In genomic region chr2:135151615-135152014, GRCh38 we compare ENCODE assay signal across 23 cellular contexts.
A peak's percentile ranks its signal among the peaks of the same experiment; 100 is the strongest.
DNase-seq lines count a peak whose midpoint lies in the region; ATAC-seq and TF ChIP-seq lines count a peak whose summit lies in the region.
"Had no signal": no experiment of that assay in that cellular context is flagged by ENCODE, and none has a peak within 500 bp of the region (broad histone marks: within the 10 kb centered on the region; RNA-seq: fewer than 3 reads in every experiment).

No MANE protein-coding gene starts in this region.

- no peaks in the 10 kb centered on the region for H3K79me2 ChIP-seq in mesendoderm (ENCODE audit: control insufficient read depth, insufficient read depth, low read length)

- H2AK5ac ChIP-seq in mesendoderm (ENCODE audit: low read length), result no peak overlapping the region

- peaks cover 72% of the 10 kb centered on the region for H3K36me3 Mint-ChIP-seq in activated T-helper 17 cell treated with anti-CD3 and anti-CD28 coated beads, Interleukin-2, amount 50 U/mL, for 72 hours (ENCODE audit: low read depth)

- TF ChIP-seq CTCF in right atrium auricular region (IDR thresholded peaks at IDR 0.05) (no peak), uterus (IDR thresholded peaks at IDR 0.05) (no peak)

- H3K79me1 ChIP-seq in mesendoderm (ENCODE audit: low read length), result no peaks in the 10 kb centered on the region

- H3K4me1 ChIP-seq in right atrium auricular region (peaks cover 0 to 7% of the 10 kb centered on the region in 2 donors), mesendoderm (ENCODE audit: control insufficient read depth, low read depth, low read length) (no peaks in the 10 kb centered on the region), uterus (no peaks in the 10 kb centered on the region)

- H4K8ac ChIP-seq in mesendoderm (ENCODE audit: low read depth, low read length), result no peak overlapping the region

- H2BK120ac ChIP-seq in mesendoderm (ENCODE audit: low read depth, low read length), result no peak overlapping the region

- H3K36me3 ChIP-seq in right atrium auricular region (peaks cover 62% of the 10 kb centered on the region), mesendoderm (ENCODE audit: control insufficient read depth, insufficient read depth, low read length) (peaks cover 2% of the 10 kb centered on the region), uterus (no peaks in the 10 kb centered on the region)

- no peaks in the 10 kb centered on the region for H3K27me3 ChIP-seq in right atrium auricular region
- H3K27me3 ChIP-seq in mesendoderm (ENCODE audit: insufficient read depth, low read length, poor library complexity), result no peaks in the 10 kb centered on the region
- H3K27me3 ChIP-seq in uterus, result no peaks in the 10 kb centered on the region

- H3K27ac Mint-ChIP-seq in activated T-helper 17 cell treated with anti-CD3 and anti-CD28 coated beads, Interleukin-2, amount 50 U/mL, for 72 hours, result peak overlapping the region; percentile 21
- H3K27ac Mint-ChIP-seq: H9 had no signal

- ATAC-seq in Right ventricle myocardium inferior, result peak; percentile 31
- no peak for ATAC-seq in activated T-helper 17 cell treated with anti-CD3 and anti-CD28 coated beads, Interleukin-2, amount 50 U/mL, for 72 hours (replicated peaks)

- no peaks in the 10 kb centered on the region for H3K9me3 Mint-ChIP-seq in activated T-helper 17 cell treated with anti-CD3 and anti-CD28 coated beads, Interleukin-2, amount 50 U/mL, for 72 hours
- H3K9me3 Mint-ChIP-seq: H9 had no signal

- no peak overlapping the region for H3K23ac ChIP-seq in mesendoderm (ENCODE audit: low read length)

- TF ChIP-seq POLR2A in uterus (IDR thresholded peaks at IDR 0.05), result no peak

- intact Hi-C loops in Right ventricle myocardium inferior (cut with DNase I) (no loop called here), uterus (cut with DNase I; ENCODE audit: low total_unique reads) (no loop called here)

- no peak overlapping the region for H3K4me2 ChIP-seq in mesendoderm (ENCODE audit: low read length)
- H3K4me2 ChIP-seq: KMS-11 had no signal

- no peak overlapping the region for H3K4me3 Mint-ChIP-seq in activated T-helper 17 cell treated with anti-CD3 and anti-CD28 coated beads, Interleukin-2, amount 50 U/mL, for 72 hours
- H3K4me3 Mint-ChIP-seq: H9 had no signal

- H3K4me3 ChIP-seq in right atrium auricular region, result no peak overlapping the region
- H3K4me3 ChIP-seq in mesendoderm (ENCODE audit: low read length), result no peak overlapping the region
- no peak overlapping the region for H3K4me3 ChIP-seq in uterus

- H3K9ac ChIP-seq in mesendoderm (ENCODE audit: low read length), result no peak overlapping the region
- H3K9ac ChIP-seq: KMS-11 had no signal

- no peaks in the 10 kb centered on the region for H3K27me3 Mint-ChIP-seq in activated T-helper 17 cell treated with anti-CD3 and anti-CD28 coated beads, Interleukin-2, amount 50 U/mL, for 72 hours

- no peak overlapping the region for H3K56ac ChIP-seq in mesendoderm (ENCODE audit: low read length)

- H3K18ac ChIP-seq in mesendoderm (ENCODE audit: low read length), result no peak overlapping the region

- WGBS in mesendoderm (ENCODE audit: extremely low coverage, insufficient coverage, low lambda C conversion rate), result no CpG with 5 or more reads among the region's 3 CpGs

- H3K9me3 ChIP-seq in right atrium auricular region (no peaks in the 10 kb centered on the region), uterus (no peaks in the 10 kb centered on the region)

- H4K5ac ChIP-seq in mesendoderm (ENCODE audit: low read length), result no peak overlapping the region

- H2BK5ac ChIP-seq in mesendoderm (ENCODE audit: low read length), result no peak overlapping the region

- no peak overlapping the region for H3K27ac ChIP-seq in right atrium auricular region
- no peak overlapping the region for H3K27ac ChIP-seq in mesendoderm (ENCODE audit: low read depth, low read length)
- no peak overlapping the region for H3K27ac ChIP-seq in uterus
- H3K27ac ChIP-seq: HL-60, KMS-11, RWPE1 had no signal

- H3K4me1 Mint-ChIP-seq in activated T-helper 17 cell treated with anti-CD3 and anti-CD28 coated beads, Interleukin-2, amount 50 U/mL, for 72 hours, result peaks cover 23% of the 10 kb centered on the region

- no peak overlapping the region for H2BK15ac ChIP-seq in mesendoderm (replicated peaks; ENCODE audit: low read depth)

- H3K4ac ChIP-seq in mesendoderm (ENCODE audit: low read depth, low read length), result no peak overlapping the region

- no peak for DNase-seq in Right ventricle myocardium inferior (ENCODE audit: missing footprints)
- DNase-seq in right atrium auricular region (ENCODE audit: low spot score), result no peak
- peak; percentile 20 for DNase-seq in EH (ENCODE audit: low read depth)
- peak; percentile 21 for DNase-seq in mesendoderm
- no peak for DNase-seq in kidney glomerular epithelial cell (lab: John Stamatoyannopoulos, UW)
- DNase-seq in NCI-H2107 (lab: John Stamatoyannopoulos, UW), result no peak
- DNase-seq in uterus, result no peak
- DNase-seq: 8988T, AML-193, C1 segment of cervical spinal cord, DMS53, H9, IMR-90, NCI-H1105, NCI-H146, NCI-H2029, NCI-H226, NCI-H510A treated with DMSO at 0.1 percent for 48 hours, NCI-H748 treated with DMSO at 0.1 percent for 48 hours had no signal

Comparison
In these comparisons a context has a peak if more than half of its experiments do, and no peak if none do; other contexts are left out.
1. DNase-seq: peak in EH (single experiment) and mesendoderm (single experiment); none in Right ventricle myocardium inferior (single experiment), right atrium auricular region (single experiment), kidney glomerular epithelial cell (single experiment), NCI-H2107 (single experiment) and uterus (0 of 2).